In genomic region chrX:101617211-101618191, GRCh38 we compare ENCODE assay signal across 8 cellular contexts. TPM values are rescaled to one million over a fixed set of nuclear protein-coding genes. Genes with fewer than 3 reads are reported as not detected.
DNase-seq lines count a peak whose midpoint lies in the region; ATAC-seq and TF ChIP-seq lines count a peak whose summit lies in the region.

Gene ARMCX6 (minus strand): TSS chrX:101618000. CDS start chrX:101616620, 1,380 bp downstream.

- DNase-seq in GM19240 (ENCODE audit: insufficient read length, low spot score) (peak; percentile 48), NCI-H748 (lab: John Stamatoyannopoulos, UW; ENCODE audit: unreplicated experiment) (peak; percentile 86), mesothelial cell of epicardium (ENCODE audit: low spot score in 2 of 2, unreplicated experiment in 2 of 2) (peak; percentile 47 to 61)
- peak; percentile 81 for DNase-seq in activated CD8-positive, alpha-beta memory T cell treated with anti-CD3 and anti-CD28 coated beads for 24 hours
- peak; percentile 46 to 56 for DNase-seq in stimulated activated CD8-positive, alpha-beta memory T cell treated with anti-CD3 and anti-CD28 coated beads, Interleukin-2, amount 100 ng/mL, for 48 hours (ENCODE audit: low read depth in 2 of 2)

- peak; percentile 58 for TF ChIP-seq CTCF in C4-2B (conservative IDR thresholded peaks at IDR 0.05)
- TF ChIP-seq CTCF in mesothelial cell of epicardium (IDR thresholded peaks at IDR 0.05; ENCODE audit: unreplicated experiment): no peak

- H3K36me3 Mint-ChIP-seq in mesothelial cell of epicardium: peaks cover 5% of the 10 kb centered on the region

- peak within 1 kb of the TSS; percentile 87 for H3K4me3 Mint-ChIP-seq in mesothelial cell of epicardium

- H3K27ac ChIP-seq in C4-2B: peak within 1 kb of the TSS; percentile 91

- ATAC-seq in HG03460 (IDR thresholded peaks at IDR 0.05; ENCODE audit: unreplicated experiment): peak; percentile 93

- H3K27me3 Mint-ChIP-seq in mesothelial cell of epicardium (ENCODE audit: low read depth): no peaks in the 10 kb centered on the region

- peaks cover 22% of the 10 kb centered on the region for H3K9me3 Mint-ChIP-seq in mesothelial cell of epicardium

- peaks cover 28% of the 10 kb centered on the region for H3K4me1 Mint-ChIP-seq in mesothelial cell of epicardium

- peak within 1 kb of the TSS; percentile 95 for H3K27ac Mint-ChIP-seq in mesothelial cell of epicardium

- in situ Hi-C loops in endometrial microvascular endothelial cells (cut with HindIII; ENCODE audit: inconsistent ontology term, low pct_unique_long_range_greater_than_20kb, low sequenced_read_pairs): no loop called here

RNA-seq across cellular contexts. Expression of gene ARMCX6, which starts in this region (rescaled TPM):
- total RNA-seq in endometrial microvascular endothelial cells (ENCODE audit: inconsistent ontology term): 55.0 TPM
- total RNA-seq in mesothelial cell of epicardium: 83.1 to 90.4 TPM (median 85.3 TPM) in 3 replicates

Comparison
In these comparisons a context has a peak if more than half of its experiments do, and no peak if none do; other contexts are left out.
1. Peak in every context shown above with its lines: DNase-seq, ATAC-seq and H3K27ac ChIP-seq.